9 cellular contexts compared by ENCODE assay signal in the genomic region with DNA sequence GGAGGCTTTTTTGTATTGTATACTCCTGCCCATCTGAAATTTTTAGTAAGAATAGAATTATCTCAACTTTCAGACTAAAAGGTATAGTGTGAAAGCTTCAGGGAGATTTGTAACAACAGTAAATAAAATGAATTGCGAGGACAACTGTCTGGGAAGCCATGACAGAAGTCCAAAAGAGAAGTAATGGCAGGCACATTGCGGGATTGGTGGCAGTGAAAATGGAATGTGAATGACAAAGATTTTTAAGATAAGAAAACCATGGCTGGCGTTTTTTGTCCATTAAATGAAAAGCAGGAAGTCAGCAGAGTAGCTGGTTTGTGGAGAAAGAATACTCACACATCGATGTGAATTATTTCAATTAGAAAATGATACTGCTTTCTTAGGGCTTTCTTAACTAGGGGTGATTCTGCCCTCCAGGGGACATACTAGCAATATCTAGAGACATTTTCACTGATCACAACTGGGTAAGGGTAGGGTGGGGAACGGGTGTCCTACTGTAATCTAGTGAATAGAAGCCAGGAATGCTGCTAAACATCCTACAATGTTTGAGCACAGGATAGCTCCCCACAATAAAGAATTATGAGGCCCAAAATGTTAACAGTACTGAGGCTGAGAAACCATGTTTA. TPM values are rescaled to one million over a fixed set of nuclear protein-coding genes. Genes with fewer than 3 reads are reported as not detected.
A peak's percentile ranks its signal among the peaks of the same experiment; 100 is the strongest.
DNase-seq lines count a peak whose midpoint lies in the region; ATAC-seq and TF ChIP-seq lines count a peak whose summit lies in the region.
"Had no signal": no experiment of that assay in that cellular context is flagged by ENCODE, and none has a peak within 500 bp of the region (broad histone marks: within the 10 kb centered on the region; RNA-seq: fewer than 3 reads in every experiment).

No MANE protein-coding gene starts in this region.

- H3K4me3 ChIP-seq in heart left ventricle (peak overlapping the region in 10 of 12 donors; percentile 68 to 93 (median 78)), right atrium auricular region (peak overlapping the region in 1 of 2 donors; percentile 67), adrenal gland (peak overlapping the region in 1 of 4 donors; percentile 75), left lung (peak overlapping the region; percentile 74 to 80), urinary bladder (ENCODE audit: low read depth, low read length) (peak overlapping the region; percentile 24)

- H3K36me3 ChIP-seq in heart left ventricle (peaks cover 0 to 4% (median 0%) of the 10 kb centered on the region in 9 donors), right atrium auricular region (no peaks in the 10 kb centered on the region), adrenal gland (replicated peaks in 1 of 2) (no peaks in the 10 kb centered on the region), left lung (no peaks in the 10 kb centered on the region), urinary bladder (ENCODE audit: insufficient read depth) (no peaks in the 10 kb centered on the region)

- H3K9me3 ChIP-seq in heart left ventricle (no peaks in the 10 kb centered on the region), right atrium auricular region (no peaks in the 10 kb centered on the region), adrenal gland (replicated peaks in 1 of 3) (no peaks in the 10 kb centered on the region), left lung (no peaks in the 10 kb centered on the region)

- intact Hi-C loops in heart left ventricle (cut with DNase I) (loop anchor here in 6 of 10 donors (5.0 to 10.0 kb wide), 6 partner anchors 46 to 274 kb away; a partner anchor contains a TSS), adrenal gland (cut with DNase I) (no loop called here), left lung (cut with DNase I) (no loop called here)

- TF ChIP-seq POLR2A in heart left ventricle (IDR thresholded peaks at IDR 0.05) (no peak), adrenal gland (IDR thresholded peaks at IDR 0.05) (no peak)

- in situ Hi-C loops in G401 (cut with HindIII; ENCODE audit: low sequenced_read_pairs) = no loop called here

- H3K27ac ChIP-seq in heart left ventricle = peak overlapping the region in 6 of 12 donors; percentile 89 to 98 (median 96)
- H3K27ac ChIP-seq in right atrium auricular region = peak overlapping the region in 1 of 2 donors; percentile 91
- peak overlapping the region in 3 of 5 donors; percentile 94 to 97 (median 95) for H3K27ac ChIP-seq in adrenal gland
- H3K27ac ChIP-seq in left lung = peak overlapping the region; percentile 94 to 99
- H3K27ac ChIP-seq in urinary bladder (ENCODE audit: low read depth) = no peak overlapping the region

- ATAC-seq in heart left ventricle (no peak), left lung (no peak), HG02798 (IDR thresholded peaks at IDR 0.05; ENCODE audit: poor library complexity, unreplicated experiment) (no peak)

- WGBS in heart left ventricle, 4 donors = 45 to 57% (median 46%) methylated on average over 5 of the region's 5 CpGs
- WGBS in adrenal gland, 4 donors = 33 to 35% (median 34%) methylated on average over 5 of the region's 5 CpGs
- 40% methylated on average over 5 of the region's 5 CpGs for WGBS in urinary bladder

- DNase-seq in heart left ventricle (no peak), right atrium auricular region (ENCODE audit: low spot score) (no peak), adrenal gland (no peak), left lung (no peak), GM03348 (ENCODE audit: low spot score) (no peak), G401 (ENCODE audit: low spot score) (no peak)
- DNase-seq: COR-L47 had no signal

- H3K27me3 ChIP-seq in heart left ventricle (no peaks in the 10 kb centered on the region), right atrium auricular region (no peaks in the 10 kb centered on the region), adrenal gland (no peaks in the 10 kb centered on the region), left lung (no peaks in the 10 kb centered on the region)

- TF ChIP-seq CTCF in heart left ventricle (IDR thresholded peaks at IDR 0.05) (no peak), right atrium auricular region (IDR thresholded peaks at IDR 0.05) (no peak), adrenal gland (IDR thresholded peaks at IDR 0.05) (no peak), left lung (IDR thresholded peaks at IDR 0.05) (no peak)

- H3K4me1 ChIP-seq in heart left ventricle (peaks cover 0 to 76% (median 32%) of the 10 kb centered on the region in 12 donors), right atrium auricular region (peaks cover 0 to 34% of the 10 kb centered on the region in 2 donors), adrenal gland (replicated peaks in 1 of 2) (peaks cover 13 to 44% of the 10 kb centered on the region in 2 donors), left lung (peaks cover 7 to 55% of the 10 kb centered on the region in 2 donors), urinary bladder (ENCODE audit: insufficient read depth) (peaks cover 7% of the 10 kb centered on the region)

RNA-seq across cellular contexts. Expression of a gene that starts 1.6 kb away (rescaled TPM):
- total RNA-seq in heart left ventricle = 10 to 100 TPM in 4 of 9 donors, 1 to 10 TPM in 5; 7.0 to 12.3 (median 8.9) TPM
- polyA plus RNA-seq in heart left ventricle = 1 to 10 TPM; 1.8 to 3.8 TPM
- 10 to 100 TPM; 10.6 to 12.7 TPM for total RNA-seq in right atrium auricular region
- 10 to 100 TPM in 7 of 8 donors, 1 to 10 TPM in 1; 9.2 to 32.7 (median 14.2) TPM for total RNA-seq in adrenal gland
- 10 to 100 TPM in 1 of 3 donors, 1 to 10 TPM in 2; 2.2 to 14.3 (median 2.7) TPM for polyA plus RNA-seq in adrenal gland
- 10 to 100 TPM; 13.6 to 14.2 TPM for total RNA-seq in left lung
- 38.2 TPM for total RNA-seq in urinary bladder
- polyA plus RNA-seq in urinary bladder = 5.9 TPM
- 5.5 and 7.1 TPM in 2 replicates for total RNA-seq in G401 (2014; rRNA removed; shearing (Covaris generic))

RNA-seq across cellular contexts. Expression of a gene that starts 2.0 kb away (rescaled TPM):
- 10 to 100 TPM; 25.3 to 50.8 (median 32.8) TPM for total RNA-seq in heart left ventricle
- 10 to 100 TPM; 14.0 to 15.5 TPM for polyA plus RNA-seq in heart left ventricle
- 10 to 100 TPM; 29.3 to 29.8 TPM for total RNA-seq in right atrium auricular region
- 100 to 1,000 TPM in 2 of 8 donors, 10 to 100 TPM in 6; 25.7 to 127 (median 75.0) TPM for total RNA-seq in adrenal gland
- polyA plus RNA-seq in adrenal gland = 10 to 100 TPM; 19.9 to 42.9 (median 29.0) TPM
- total RNA-seq in left lung = 10 to 100 TPM; 69.1 to 79.4 TPM
- 267 TPM for total RNA-seq in urinary bladder
- 23.7 TPM for polyA plus RNA-seq in urinary bladder
- 25.7 and 55.5 TPM in 2 replicates for total RNA-seq in G401 (2014; rRNA removed; shearing (Covaris generic))

Comparison
In these comparisons a context has a peak if more than half of its experiments do, and no peak if none do; other contexts are left out.
1. intact Hi-C loops: an anchor here in heart left ventricle (5.0 to 10.0 kb wide); none called in adrenal gland and left lung.